Comparison of ENCODE assay signal across 1 cellular context in genomic region chr10:6202684-6203330, GRCh38.
TF ChIP-seq lines count a peak whose summit lies in the region.

PFKFB3 (plus strand) TSS chr10:6202932; CDS start chr10:6203261, 329 bp downstream.

TF ChIP-seq in GM12878, 131 proteins besides CTCF, POLR2A, EP300 and RAD21 (continued from another document and continues in another):
- TF ChIP-seq ZNF592 (IDR thresholded peaks at IDR 0.05) (peak; percentile 73; the same call in 1 of the 2 replicates), CEBPB (IDR thresholded peaks at IDR 0.05; ENCODE audit: borderline replicate concordance in 1 of 2, low read depth in 2 of 2, low read length in 2 of 2) (no peak), CBFB (IDR thresholded peaks at IDR 0.05; ENCODE audit: low read depth) (peak; percentile 87), GATAD2B (conservative IDR thresholded peaks at IDR 0.05; ENCODE audit: low read depth) (peak; percentile 80; the same call in 1 of the 2 replicates), EED (IDR thresholded peaks at IDR 0.05; ENCODE audit: low read depth) (peak; percentile 69), BHLHE40 (IDR thresholded peaks at IDR 0.05; ENCODE audit: borderline replicate concordance in 1 of 2, low read depth in 2 of 2, low read length in 1 of 2) (peak; percentile 26 to 83; a peak in 2 of 4 replicates), STAT3 (IDR thresholded peaks at IDR 0.05; ENCODE audit: low read depth, low read length) (no peak), ZNF207 (IDR thresholded peaks at IDR 0.05; ENCODE audit: borderline replicate concordance) (peak; percentile 87; the same call in 1 of the 2 replicates), NBN (IDR thresholded peaks at IDR 0.05) (peak; percentile 72; the same call in 1 of the 2 replicates), EGR1 (IDR thresholded peaks at IDR 0.05; ENCODE audit: borderline replicate concordance in 1 of 2, low read depth in 2 of 2, low read length in 2 of 2) (peak in 1 of 2 experiments; percentile 60; a peak in 1 of 3 replicates), SMARCA5 (IDR thresholded peaks at IDR 0.05) (peak; percentile 76), MYC (IDR thresholded peaks at IDR 0.05; ENCODE audit: insufficient read depth, insufficient read length, insufficient replicate concordance, low read length, severe bottlenecking) (peak; percentile 20), ZSCAN29 (IDR thresholded peaks at IDR 0.05) (no peak), CREM (IDR thresholded peaks at IDR 0.05; ENCODE audit: low read depth) (peak; percentile 80), MEF2A (IDR thresholded peaks at IDR 0.05; ENCODE audit: insufficient read depth, low read depth, low read length) (peak; percentile 49; the same call in 1 of the 2 replicates), TCF12 (IDR thresholded peaks at IDR 0.05; ENCODE audit: low read depth, low read length) (peak; percentile 57), HDAC2 (IDR thresholded peaks at IDR 0.05) (no peak), NKRF (conservative IDR thresholded peaks at IDR 0.05) (peak; percentile 95), TBL1XR1 (IDR thresholded peaks at IDR 0.05; ENCODE audit: low read depth, low read length) (peak; percentile 18; the same call in 1 of the 2 replicates), PML (IDR thresholded peaks at IDR 0.05; ENCODE audit: low read length) (0 out of 2 replicates have a peak, but pooled peaks have one; percentile 8), SMAD5 (IDR thresholded peaks at IDR 0.05; ENCODE audit: low read depth) (peak; percentile 90), PAX5 (IDR thresholded peaks at IDR 0.05; ENCODE audit: borderline replicate concordance, low read depth, low read length) (peak; percentile 52; the same call in 1 of the 2 replicates)
- TF ChIP-seq, protein P1, sequence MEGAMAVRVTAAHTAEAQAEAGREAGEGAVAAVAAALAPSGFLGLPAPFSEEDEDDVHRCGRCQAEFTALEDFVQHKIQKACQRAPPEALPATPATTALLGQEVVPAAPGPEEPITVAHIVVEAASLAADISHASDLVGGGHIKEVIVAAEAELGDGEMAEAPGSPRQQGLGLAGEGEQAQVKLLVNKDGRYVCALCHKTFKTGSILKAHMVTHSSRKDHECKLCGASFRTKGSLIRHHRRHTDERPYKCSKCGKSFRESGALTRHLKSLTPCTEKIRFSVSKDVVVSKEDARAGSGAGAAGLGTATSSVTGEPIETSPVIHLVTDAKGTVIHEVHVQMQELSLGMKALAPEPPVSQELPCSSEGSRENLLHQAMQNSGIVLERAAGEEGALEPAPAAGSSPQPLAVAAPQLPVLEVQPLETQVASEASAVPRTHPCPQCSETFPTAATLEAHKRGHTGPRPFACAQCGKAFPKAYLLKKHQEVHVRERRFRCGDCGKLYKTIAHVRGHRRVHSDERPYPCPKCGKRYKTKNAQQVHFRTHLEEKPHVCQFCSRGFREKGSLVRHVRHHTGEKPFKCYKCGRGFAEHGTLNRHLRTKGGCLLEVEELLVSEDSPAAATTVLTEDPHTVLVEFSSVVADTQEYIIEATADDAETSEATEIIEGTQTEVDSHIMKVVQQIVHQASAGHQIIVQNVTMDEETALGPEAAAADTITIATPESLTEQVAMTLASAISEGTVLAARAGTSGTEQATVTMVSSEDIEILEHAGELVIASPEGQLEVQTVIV (IDR thresholded peaks at IDR 0.05; ENCODE audit: borderline replicate concordance, partially characterized antibody), result no peak
- TF ChIP-seq, protein P2, sequence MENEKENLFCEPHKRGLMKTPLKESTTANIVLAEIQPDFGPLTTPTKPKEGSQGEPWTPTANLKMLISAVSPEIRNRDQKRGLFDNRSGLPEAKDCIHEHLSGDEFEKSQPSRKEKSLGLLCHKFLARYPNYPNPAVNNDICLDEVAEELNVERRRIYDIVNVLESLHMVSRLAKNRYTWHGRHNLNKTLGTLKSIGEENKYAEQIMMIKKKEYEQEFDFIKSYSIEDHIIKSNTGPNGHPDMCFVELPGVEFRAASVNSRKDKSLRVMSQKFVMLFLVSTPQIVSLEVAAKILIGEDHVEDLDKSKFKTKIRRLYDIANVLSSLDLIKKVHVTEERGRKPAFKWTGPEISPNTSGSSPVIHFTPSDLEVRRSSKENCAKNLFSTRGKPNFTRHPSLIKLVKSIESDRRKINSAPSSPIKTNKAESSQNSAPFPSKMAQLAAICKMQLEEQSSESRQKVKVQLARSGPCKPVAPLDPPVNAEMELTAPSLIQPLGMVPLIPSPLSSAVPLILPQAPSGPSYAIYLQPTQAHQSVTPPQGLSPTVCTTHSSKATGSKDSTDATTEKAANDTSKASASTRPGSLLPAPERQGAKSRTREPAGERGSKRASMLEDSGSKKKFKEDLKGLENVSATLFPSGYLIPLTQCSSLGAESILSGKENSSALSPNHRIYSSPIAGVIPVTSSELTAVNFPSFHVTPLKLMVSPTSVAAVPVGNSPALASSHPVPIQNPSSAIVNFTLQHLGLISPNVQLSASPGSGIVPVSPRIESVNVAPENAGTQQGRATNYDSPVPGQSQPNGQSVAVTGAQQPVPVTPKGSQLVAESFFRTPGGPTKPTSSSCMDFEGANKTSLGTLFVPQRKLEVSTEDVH (IDR thresholded peaks at IDR 0.05; ENCODE audit: low read depth, partially characterized antibody), result no peak
- TF ChIP-seq, protein P3, sequence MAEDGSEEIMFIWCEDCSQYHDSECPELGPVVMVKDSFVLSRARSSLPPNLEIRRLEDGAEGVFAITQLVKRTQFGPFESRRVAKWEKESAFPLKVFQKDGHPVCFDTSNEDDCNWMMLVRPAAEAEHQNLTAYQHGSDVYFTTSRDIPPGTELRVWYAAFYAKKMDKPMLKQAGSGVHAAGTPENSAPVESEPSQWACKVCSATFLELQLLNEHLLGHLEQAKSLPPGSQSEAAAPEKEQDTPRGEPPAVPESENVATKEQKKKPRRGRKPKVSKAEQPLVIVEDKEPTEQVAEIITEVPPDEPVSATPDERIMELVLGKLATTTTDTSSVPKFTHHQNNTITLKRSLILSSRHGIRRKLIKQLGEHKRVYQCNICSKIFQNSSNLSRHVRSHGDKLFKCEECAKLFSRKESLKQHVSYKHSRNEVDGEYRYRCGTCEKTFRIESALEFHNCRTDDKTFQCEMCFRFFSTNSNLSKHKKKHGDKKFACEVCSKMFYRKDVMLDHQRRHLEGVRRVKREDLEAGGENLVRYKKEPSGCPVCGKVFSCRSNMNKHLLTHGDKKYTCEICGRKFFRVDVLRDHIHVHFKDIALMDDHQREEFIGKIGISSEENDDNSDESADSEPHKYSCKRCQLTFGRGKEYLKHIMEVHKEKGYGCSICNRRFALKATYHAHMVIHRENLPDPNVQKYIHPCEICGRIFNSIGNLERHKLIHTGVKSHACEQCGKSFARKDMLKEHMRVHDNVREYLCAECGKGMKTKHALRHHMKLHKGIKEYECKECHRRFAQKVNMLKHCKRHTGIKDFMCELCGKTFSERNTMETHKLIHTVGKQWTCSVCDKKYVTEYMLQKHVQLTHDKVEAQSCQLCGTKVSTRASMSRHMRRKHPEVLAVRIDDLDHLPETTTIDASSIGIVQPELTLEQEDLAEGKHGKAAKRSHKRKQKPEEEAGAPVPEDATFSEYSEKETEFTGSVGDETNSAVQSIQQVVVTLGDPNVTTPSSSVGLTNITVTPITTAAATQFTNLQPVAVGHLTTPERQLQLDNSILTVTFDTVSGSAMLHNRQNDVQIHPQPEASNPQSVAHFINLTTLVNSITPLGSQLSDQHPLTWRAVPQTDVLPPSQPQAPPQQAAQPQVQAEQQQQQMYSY (CRISPR knock-in tag; IDR thresholded peaks at IDR 0.05), result peak; percentile 61; the same call in 1 of the 2 replicates
- TF ChIP-seq, protein P4, sequence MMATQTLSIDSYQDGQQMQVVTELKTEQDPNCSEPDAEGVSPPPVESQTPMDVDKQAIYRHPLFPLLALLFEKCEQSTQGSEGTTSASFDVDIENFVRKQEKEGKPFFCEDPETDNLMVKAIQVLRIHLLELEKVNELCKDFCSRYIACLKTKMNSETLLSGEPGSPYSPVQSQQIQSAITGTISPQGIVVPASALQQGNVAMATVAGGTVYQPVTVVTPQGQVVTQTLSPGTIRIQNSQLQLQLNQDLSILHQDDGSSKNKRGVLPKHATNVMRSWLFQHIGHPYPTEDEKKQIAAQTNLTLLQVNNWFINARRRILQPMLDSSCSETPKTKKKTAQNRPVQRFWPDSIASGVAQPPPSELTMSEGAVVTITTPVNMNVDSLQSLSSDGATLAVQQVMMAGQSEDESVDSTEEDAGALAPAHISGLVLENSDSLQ (IDR thresholded peaks at IDR 0.05), result peak; percentile 47
- TF ChIP-seq, protein P5, sequence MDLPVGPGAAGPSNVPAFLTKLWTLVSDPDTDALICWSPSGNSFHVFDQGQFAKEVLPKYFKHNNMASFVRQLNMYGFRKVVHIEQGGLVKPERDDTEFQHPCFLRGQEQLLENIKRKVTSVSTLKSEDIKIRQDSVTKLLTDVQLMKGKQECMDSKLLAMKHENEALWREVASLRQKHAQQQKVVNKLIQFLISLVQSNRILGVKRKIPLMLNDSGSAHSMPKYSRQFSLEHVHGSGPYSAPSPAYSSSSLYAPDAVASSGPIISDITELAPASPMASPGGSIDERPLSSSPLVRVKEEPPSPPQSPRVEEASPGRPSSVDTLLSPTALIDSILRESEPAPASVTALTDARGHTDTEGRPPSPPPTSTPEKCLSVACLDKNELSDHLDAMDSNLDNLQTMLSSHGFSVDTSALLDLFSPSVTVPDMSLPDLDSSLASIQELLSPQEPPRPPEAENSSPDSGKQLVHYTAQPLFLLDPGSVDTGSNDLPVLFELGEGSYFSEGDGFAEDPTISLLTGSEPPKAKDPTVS (IDR thresholded peaks at IDR 0.05; ENCODE audit: low read depth, low read length), result peak; percentile 39; the same call in 1 of the 2 replicates
- TF ChIP-seq, protein P6, sequence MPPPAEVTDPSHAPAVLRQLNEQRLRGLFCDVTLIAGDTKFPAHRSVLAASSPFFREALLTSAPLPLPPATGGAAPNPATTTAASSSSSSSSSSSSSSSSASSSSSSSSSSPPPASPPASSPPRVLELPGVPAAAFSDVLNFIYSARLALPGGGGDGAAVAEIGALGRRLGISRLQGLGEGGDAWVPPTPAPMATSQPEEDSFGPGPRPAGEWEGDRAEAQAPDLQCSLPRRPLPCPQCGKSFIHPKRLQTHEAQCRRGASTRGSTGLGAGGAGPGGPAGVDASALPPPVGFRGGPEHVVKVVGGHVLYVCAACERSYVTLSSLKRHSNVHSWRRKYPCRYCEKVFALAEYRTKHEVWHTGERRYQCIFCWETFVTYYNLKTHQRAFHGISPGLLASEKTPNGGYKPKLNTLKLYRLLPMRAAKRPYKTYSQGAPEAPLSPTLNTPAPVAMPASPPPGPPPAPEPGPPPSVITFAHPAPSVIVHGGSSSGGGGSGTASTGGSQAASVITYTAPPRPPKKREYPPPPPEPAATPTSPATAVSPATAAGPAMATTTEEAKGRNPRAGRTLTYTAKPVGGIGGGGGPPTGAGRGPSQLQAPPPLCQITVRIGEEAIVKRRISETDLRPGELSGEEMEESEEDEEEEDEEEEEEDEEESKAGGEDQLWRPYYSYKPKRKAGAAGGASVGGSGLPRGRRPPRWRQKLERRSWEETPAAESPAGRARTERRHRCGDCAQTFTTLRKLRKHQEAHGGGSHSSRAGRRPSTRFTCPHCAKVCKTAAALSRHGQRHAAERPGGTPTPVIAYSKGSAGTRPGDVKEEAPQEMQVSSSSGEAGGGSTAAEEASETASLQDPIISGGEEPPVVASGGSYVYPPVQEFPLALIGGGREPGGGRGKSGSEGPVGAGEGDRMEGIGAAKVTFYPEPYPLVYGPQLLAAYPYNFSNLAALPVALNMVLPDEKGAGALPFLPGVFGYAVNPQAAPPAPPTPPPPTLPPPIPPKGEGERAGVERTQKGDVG (CRISPR knock-in tag; IDR thresholded peaks at IDR 0.05), result no peak
- TF ChIP-seq, protein P7, sequence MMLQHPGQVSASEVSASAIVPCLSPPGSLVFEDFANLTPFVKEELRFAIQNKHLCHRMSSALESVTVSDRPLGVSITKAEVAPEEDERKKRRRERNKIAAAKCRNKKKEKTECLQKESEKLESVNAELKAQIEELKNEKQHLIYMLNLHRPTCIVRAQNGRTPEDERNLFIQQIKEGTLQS (IDR thresholded peaks at IDR 0.05; ENCODE audit: borderline replicate concordance, extremely low read depth, low read depth, low read length), result peak; percentile 34; the same call in 1 of the 2 replicates
- TF ChIP-seq, protein P8, sequence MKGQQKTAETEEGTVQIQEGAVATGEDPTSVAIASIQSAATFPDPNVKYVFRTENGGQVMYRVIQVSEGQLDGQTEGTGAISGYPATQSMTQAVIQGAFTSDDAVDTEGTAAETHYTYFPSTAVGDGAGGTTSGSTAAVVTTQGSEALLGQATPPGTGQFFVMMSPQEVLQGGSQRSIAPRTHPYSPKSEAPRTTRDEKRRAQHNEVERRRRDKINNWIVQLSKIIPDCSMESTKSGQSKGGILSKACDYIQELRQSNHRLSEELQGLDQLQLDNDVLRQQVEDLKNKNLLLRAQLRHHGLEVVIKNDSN (IDR thresholded peaks at IDR 0.05; ENCODE audit: borderline replicate concordance, extremely low read length, insufficient read depth, low read depth, low read length), result peak; percentile 51
